In the genomic region with DNA sequence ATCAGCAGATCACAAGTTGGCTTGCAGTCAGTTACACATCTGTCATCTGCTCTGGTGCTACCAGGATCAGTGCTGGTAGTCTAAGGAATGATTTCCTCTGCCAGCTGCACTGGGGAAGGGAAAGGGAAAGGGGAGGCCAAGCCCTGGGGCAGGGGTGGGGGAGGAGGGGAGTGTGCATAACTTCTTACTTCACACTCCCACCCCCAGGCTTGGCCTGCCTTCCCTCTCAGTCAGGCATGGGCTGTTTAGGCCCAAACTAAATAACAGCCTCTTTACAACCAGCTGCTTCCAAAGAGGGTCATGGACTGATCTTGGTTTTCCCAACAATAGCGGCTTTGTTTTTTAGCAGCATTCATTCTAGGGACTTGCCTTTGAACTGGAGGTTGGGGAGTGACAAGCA, we compare ENCODE assay signal across 16 cellular contexts.
DNase-seq lines count a peak whose midpoint lies in the region; ATAC-seq and TF ChIP-seq lines count a peak whose summit lies in the region.
"Had no signal": no experiment of that assay in that cellular context is flagged by ENCODE, and none has a peak within 500 bp of the region (broad histone marks: within the 10 kb centered on the region; RNA-seq: fewer than 3 reads in every experiment).

No MANE protein-coding gene starts in this region.

- H3K27me3 Mint-ChIP-seq in activated CD4-positive, alpha-beta T cell treated with anti-CD3 and anti-CD28 coated beads, Interleukin-2, amount 10 ng/mL, durations not matched to agents 24 days and 14 days = no peaks in the 10 kb centered on the region

- H3K4me1 ChIP-seq in body of pancreas = peaks cover 5% of the 10 kb centered on the region

- no peak overlapping the region for H3K4me3 Mint-ChIP-seq in activated CD4-positive, alpha-beta T cell treated with anti-CD3 and anti-CD28 coated beads, Interleukin-2, amount 10 ng/mL, durations not matched to agents 24 days and 14 days
- H3K4me3 Mint-ChIP-seq: activated naive CD8-positive, alpha-beta T cell treated with anti-CD3 and anti-CD28 coated beads, Interleukin-2, amount 50 U/mL, for 24 hours; natural killer cell treated with Interleukin-12 subunit alpha and Interleukin-12 subunit beta and Interleukin-15 and Interleukin-18, amount 100 ng/mL, for 72 hours; T-helper 1 cell treated with Interleukin-12 subunit alpha and Interleukin-12 subunit beta and Interleukin-4 antibody, amounts not matched to agents 30 μg/mL and 1 μg/mL, for 36 hours had no signal

- peak overlapping the region in 1 of 4 donors; percentile 2 for H3K27ac ChIP-seq in body of pancreas
- H3K27ac ChIP-seq: stomach had no signal

- peak; percentile 47 for ATAC-seq in body of pancreas
- ATAC-seq: activated naive CD8-positive, alpha-beta T cell treated with anti-CD3 and anti-CD28 coated beads, Interleukin-2, amount 50 U/mL, for 24 hours had no signal

- intact Hi-C loops in body of pancreas (cut with DNase I) = no loop called here
- intact Hi-C loops in activated CD4-positive, alpha-beta T cell treated with anti-CD3 and anti-CD28 coated beads, Interleukin-2, amount 10 ng/mL, durations not matched to agents 24 days and 14 days (cut with micrococcal nuclease) = no loop called here

- no peak for TF ChIP-seq CTCF in body of pancreas (IDR thresholded peaks at IDR 0.05)

- H3K9me3 ChIP-seq in body of pancreas = no peaks in the 10 kb centered on the region
- H3K9me3 ChIP-seq: stomach had no signal

- 80 to 81% methylated on average over 1 of the region's 1 CpG for WGBS in body of pancreas, 2 donors

- no peak overlapping the region for H3K27ac Mint-ChIP-seq in activated CD4-positive, alpha-beta T cell treated with anti-CD3 and anti-CD28 coated beads, Interleukin-2, amount 10 ng/mL, durations not matched to agents 24 days and 14 days
- H3K27ac Mint-ChIP-seq: activated naive CD8-positive, alpha-beta T cell treated with anti-CD3 and anti-CD28 coated beads, Interleukin-2, amount 50 U/mL, for 24 hours; natural killer cell treated with Interleukin-12 subunit alpha and Interleukin-12 subunit beta and Interleukin-15 and Interleukin-18, amount 100 ng/mL, for 72 hours; T-helper 1 cell treated with Interleukin-12 subunit alpha and Interleukin-12 subunit beta and Interleukin-4 antibody, amounts not matched to agents 30 μg/mL and 1 μg/mL, for 36 hours had no signal

- no peak for TF ChIP-seq POLR2A in body of pancreas (IDR thresholded peaks at IDR 0.05)

- DNase-seq in NCI-H2171 treated with DMSO at 0.1 percent for 48 hours (lab: John Stamatoyannopoulos, UW) = peak; percentile 21
- DNase-seq in NCI-H2171 (lab: John Stamatoyannopoulos, UW) = no peak
- DNase-seq in body of pancreas = peak in 3 of 4 donors; percentile 4 to 17 (median 14)
- peak; percentile 82 for DNase-seq in left kidney (ENCODE audit: low read depth, low spot score)
- peak; percentile 83 for DNase-seq in superior temporal gyrus (ENCODE audit: extremely low spot score)
- DNase-seq in activated CD4-positive, alpha-beta T cell treated with anti-CD3 and anti-CD28 coated beads, Interleukin-2, amount 10 ng/mL, durations not matched to agents 24 days and 14 days = no peak
- no peak for DNase-seq in effector CD4-positive, alpha-beta T cell
- DNase-seq in central memory CD4-positive, alpha-beta T cell = no peak
- DNase-seq: ACHN; activated CD8-positive, alpha-beta memory T cell treated with anti-CD3 and anti-CD28 coated beads for 24 hours; activated naive CD8-positive, alpha-beta T cell treated with anti-CD3 and anti-CD28 coated beads, Interleukin-2, amount 50 U/mL, for 24 hours; OCI-M1; stimulated activated CD4-positive, alpha-beta T cell treated with anti-CD3 and anti-CD28 coated beads, Interleukin-2, amount 100 ng/mL, for 24 hours; stomach had no signal

- no peak overlapping the region for H3K4me3 ChIP-seq in body of pancreas
- H3K4me3 ChIP-seq: stomach had no signal

- no peaks in the 10 kb centered on the region for H3K36me3 Mint-ChIP-seq in activated CD4-positive, alpha-beta T cell treated with anti-CD3 and anti-CD28 coated beads, Interleukin-2, amount 10 ng/mL, durations not matched to agents 24 days and 14 days (ENCODE audit: low read depth)
- H3K36me3 Mint-ChIP-seq: natural killer cell treated with Interleukin-12 subunit alpha and Interleukin-12 subunit beta and Interleukin-15 and Interleukin-18, amount 100 ng/mL, for 72 hours had no signal

- no peaks in the 10 kb centered on the region for H3K36me3 ChIP-seq in body of pancreas (replicated peaks in 1 of 2; ENCODE audit: insufficient read depth in 1 of 2, low read depth in 2 of 2)

- no peaks in the 10 kb centered on the region for H3K9me3 Mint-ChIP-seq in activated CD4-positive, alpha-beta T cell treated with anti-CD3 and anti-CD28 coated beads, Interleukin-2, amount 10 ng/mL, durations not matched to agents 24 days and 14 days
- H3K9me3 Mint-ChIP-seq: natural killer cell treated with Interleukin-12 subunit alpha and Interleukin-12 subunit beta and Interleukin-15 and Interleukin-18, amount 100 ng/mL, for 72 hours; T-helper 1 cell treated with Interleukin-12 subunit alpha and Interleukin-12 subunit beta and Interleukin-4 antibody, amounts not matched to agents 30 μg/mL and 1 μg/mL, for 36 hours had no signal

- H3K27me3 ChIP-seq in body of pancreas = no peaks in the 10 kb centered on the region
- H3K27me3 ChIP-seq: stomach had no signal

- no peaks in the 10 kb centered on the region for H3K4me1 Mint-ChIP-seq in activated CD4-positive, alpha-beta T cell treated with anti-CD3 and anti-CD28 coated beads, Interleukin-2, amount 10 ng/mL, durations not matched to agents 24 days and 14 days
- H3K4me1 Mint-ChIP-seq: activated naive CD8-positive, alpha-beta T cell treated with anti-CD3 and anti-CD28 coated beads, Interleukin-2, amount 50 U/mL, for 24 hours had no signal

Comparison
In these comparisons a context has a peak if more than half of its experiments do, and no peak if none do; other contexts are left out.
1. DNase-seq: peak in NCI-H2171 treated with DMSO at 0.1 percent for 48 hours (single experiment), body of pancreas (3 of 4), left kidney (single experiment) and superior temporal gyrus (single experiment); none in NCI-H2171 (single experiment), activated CD4-positive, alpha-beta T cell treated with anti-CD3 and anti-CD28 coated beads, Interleukin-2, amount 10 ng/mL, durations not matched to agents 24 days and 14 days (single experiment), effector CD4-positive, alpha-beta T cell (single experiment) and central memory CD4-positive, alpha-beta T cell (single experiment).